8 cellular contexts compared by ENCODE assay signal in the genomic region with DNA sequence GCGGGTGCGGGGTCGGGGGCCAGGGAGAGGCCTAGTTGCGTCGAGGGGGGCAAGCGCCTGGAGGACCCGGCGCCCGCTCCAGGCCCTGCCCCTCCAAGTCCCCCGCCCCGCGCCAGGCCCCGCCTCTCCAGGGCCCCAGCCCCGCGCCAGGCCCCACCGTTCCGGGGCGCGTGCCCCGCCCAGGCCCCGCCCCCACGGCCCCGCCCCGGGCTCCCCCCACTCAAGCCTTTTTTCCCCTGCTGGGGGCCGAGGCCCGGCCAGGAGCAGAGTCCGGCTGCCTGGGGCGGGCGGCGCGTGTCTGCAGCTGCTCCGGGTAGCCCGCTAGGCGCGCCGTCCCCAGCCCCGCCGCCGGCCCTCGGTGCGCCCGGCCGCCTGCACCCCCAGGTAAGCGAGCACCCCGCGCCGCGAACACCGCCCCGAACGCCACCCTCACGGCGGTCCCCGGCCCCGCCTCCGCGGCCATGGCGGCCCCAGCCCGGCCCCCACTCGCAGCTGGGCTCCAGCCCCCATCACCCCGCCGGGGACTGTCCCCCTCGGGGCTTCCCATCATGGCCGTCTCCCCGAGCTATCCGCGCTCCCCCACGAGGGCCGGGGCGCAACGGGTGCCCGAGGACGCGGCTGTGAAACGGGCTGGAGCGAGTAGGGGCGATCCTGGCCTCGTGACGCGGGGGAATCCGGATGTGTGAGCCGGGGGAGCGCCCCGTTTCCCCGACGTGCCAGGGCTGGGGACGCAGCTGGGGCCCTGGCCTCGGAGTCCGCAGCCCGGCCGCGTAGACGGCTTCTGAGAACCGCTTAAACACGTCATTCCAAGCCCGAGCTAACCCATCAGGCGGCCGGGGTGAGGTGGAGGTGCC. TPM values are rescaled to one million over a fixed set of nuclear protein-coding genes. Genes with fewer than 3 reads are reported as not detected.
DNase-seq lines count a peak whose midpoint lies in the region; ATAC-seq and TF ChIP-seq lines count a peak whose summit lies in the region.

A gene with protein sequence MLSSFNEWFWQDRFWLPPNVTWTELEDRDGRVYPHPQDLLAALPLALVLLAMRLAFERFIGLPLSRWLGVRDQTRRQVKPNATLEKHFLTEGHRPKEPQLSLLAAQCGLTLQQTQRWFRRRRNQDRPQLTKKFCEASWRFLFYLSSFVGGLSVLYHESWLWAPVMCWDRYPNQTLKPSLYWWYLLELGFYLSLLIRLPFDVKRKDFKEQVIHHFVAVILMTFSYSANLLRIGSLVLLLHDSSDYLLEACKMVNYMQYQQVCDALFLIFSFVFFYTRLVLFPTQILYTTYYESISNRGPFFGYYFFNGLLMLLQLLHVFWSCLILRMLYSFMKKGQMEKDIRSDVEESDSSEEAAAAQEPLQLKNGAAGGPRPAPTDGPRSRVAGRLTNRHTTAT (plus strand): TSS at position 260 of the 854 bp plus-strand sequence. CDS start 41,707 bp downstream, outside the sequence.

- peak; percentile 90 for DNase-seq in Ammon's horn (ENCODE audit: low spot score)
- DNase-seq in SK-N-DZ (ENCODE audit: low spot score): peak; percentile 77
- DNase-seq in activated naive CD4-positive, alpha-beta T cell treated with anti-CD3 and anti-CD28 coated beads, Interleukin-2, amount 50 U/mL, for 16 hours: peak; percentile 83
- peak; percentile 55 to 96 (median 90) for DNase-seq in head of caudate nucleus
- DNase-seq in osteocyte (ENCODE audit: extremely low spot score, unreplicated experiment): no peak

- H3K4me1 Mint-ChIP-seq in osteocyte (ENCODE audit: unreplicated experiment): peaks cover 16% of the 10 kb centered on the region

- H3K27ac Mint-ChIP-seq in osteocyte (ENCODE audit: unreplicated experiment): peak within 1 kb of the TSS; percentile 69

- no peak for TF ChIP-seq CTCF in osteocyte (IDR thresholded peaks at IDR 0.05)

- H3K36me3 Mint-ChIP-seq in osteocyte (ENCODE audit: unreplicated experiment): no peaks in the 10 kb centered on the region

- H3K9me3 Mint-ChIP-seq in osteocyte (ENCODE audit: unreplicated experiment): no peaks in the 10 kb centered on the region

- intact Hi-C loops in head of caudate nucleus (cut with DNase I): loop anchor here (10.0 kb wide), 1 partner anchor 55 kb away; no protein-coding TSS in a partner anchor

- H3K27ac ChIP-seq in temporal lobe (ENCODE audit: low read depth, low read length): peak within 1 kb of the TSS; percentile 97

- H3K27me3 Mint-ChIP-seq in osteocyte (ENCODE audit: unreplicated experiment): peaks cover 21% of the 10 kb centered on the region

- H3K4me3 Mint-ChIP-seq in osteocyte (ENCODE audit: unreplicated experiment): peak within 1 kb of the TSS; percentile 76

- ATAC-seq in GM19043 (IDR thresholded peaks at IDR 0.05; ENCODE audit: low read depth, unreplicated experiment) (peak; percentile 48), HG03354 (IDR thresholded peaks at IDR 0.05; ENCODE audit: poor library complexity, severe bottlenecking, unreplicated experiment) (peak; percentile 67)

RNA-seq across cellular contexts. Expression of the gene that starts here (rescaled TPM):
- polyA plus RNA-seq in SK-N-DZ (2014; cell fraction: cytosol; rRNA removed): 24.1 and 31.8 TPM in 2 replicates
- 22.3 and 25.7 TPM in 2 replicates for polyA plus RNA-seq in SK-N-DZ (2014; cell fraction: nucleus; rRNA removed)
- total RNA-seq in osteocyte (16.4 and 16.7 TPM in 2 replicates), temporal lobe (56.1 TPM)
